Comparison of ENCODE assay signal across 1 cellular context in the genomic region with DNA sequence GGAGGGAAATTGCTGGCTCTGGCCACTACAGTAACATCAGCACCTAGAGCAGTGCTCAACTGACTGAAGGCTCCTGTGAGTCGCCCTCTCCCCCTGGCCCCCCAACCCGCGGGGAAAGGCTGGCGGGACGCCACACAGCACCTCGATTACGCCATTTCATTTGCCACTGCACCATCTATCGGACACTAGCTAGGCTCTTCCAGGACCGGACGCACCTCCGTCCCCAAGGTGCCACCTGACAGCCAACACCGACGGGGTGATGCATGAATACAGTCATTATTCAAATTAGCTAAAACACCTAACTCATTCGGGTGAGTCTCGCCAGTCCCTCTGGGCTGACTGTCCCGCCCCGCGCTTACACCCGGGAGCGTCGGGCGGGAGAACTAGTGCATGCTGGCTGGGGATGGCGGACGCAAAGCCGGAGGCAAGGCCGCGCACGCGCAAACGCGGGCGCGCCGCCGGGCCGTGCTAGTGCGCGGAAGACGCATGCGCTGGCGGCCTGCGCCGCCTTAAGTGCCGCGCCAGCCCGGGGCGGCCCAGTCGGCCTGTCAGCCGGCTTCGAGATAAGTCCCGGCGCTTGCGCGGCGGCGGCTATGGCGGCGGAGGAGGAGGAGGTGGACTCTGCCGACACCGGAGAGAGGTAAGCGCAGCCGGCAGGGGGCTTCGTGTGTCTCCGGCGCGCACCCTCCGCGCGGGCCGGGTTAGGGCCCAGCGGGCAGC.
A peak's percentile ranks its signal among the peaks of the same experiment; 100 is the strongest.
TF ChIP-seq lines count a peak whose summit lies in the region.

A gene (plus strand): TSS at position 539 of the 720 bp plus-strand sequence. CDS start 55 bp downstream, at position 594.

TF ChIP-seq in K562, 482 proteins besides CTCF, POLR2A, EP300 and RAD21 (continued from another document and continues in another):
- TF ChIP-seq ZNF24 (IDR thresholded peaks at IDR 0.05) (peak; percentile 42; the same call in 1 of the 2 replicates), RBBP5 (IDR thresholded peaks at IDR 0.05; ENCODE audit: borderline replicate concordance, insufficient read depth, low read length, poor library complexity, severe bottlenecking) (peak; percentile 69), LEF1 (IDR thresholded peaks at IDR 0.05) (no peak), TAF7 (tag; IDR thresholded peaks at IDR 0.05) (peak; percentile 70), POLR2AphosphoS2 (IDR thresholded peaks at IDR 0.05; ENCODE audit: low read length) (peak; percentile 88; the same call in 1 of the 2 replicates), SIN3A (IDR thresholded peaks at IDR 0.05; ENCODE audit: borderline replicate concordance in 2 of 2, control insufficient read depth in 1 of 2, low read depth in 2 of 2, low read length in 2 of 2) (peak; percentile 93 to 97), FOXK2 (conservative IDR thresholded peaks at IDR 0.05 in 1 of 2, IDR thresholded peaks at IDR 0.05 in 1 of 2; ENCODE audit: low read depth in 2 of 2) (peak in 1 of 2 experiments; percentile 0; a peak in 1 of 4 replicates), ARID1B (IDR thresholded peaks at IDR 0.05) (peak; percentile 55), CREB1 (IDR thresholded peaks at IDR 0.05) (peak; percentile 61), CREB1 (CRISPR knock-in tag; IDR thresholded peaks at IDR 0.05) (peak; percentile 69), KDM5B (IDR thresholded peaks at IDR 0.05; ENCODE audit: insufficient replicate concordance, low read depth, low read length) (peak; percentile 100), HNRNPH1 (optimal IDR thresholded peaks at IDR 0.05; ENCODE audit: low read depth, low read length) (no peak), NEUROD1 (IDR thresholded peaks at IDR 0.05; ENCODE audit: borderline replicate concordance, low read depth, low read length, partially characterized antibody) (peak; percentile 68), KDM2B (CRISPR knock-in tag; IDR thresholded peaks at IDR 0.05) (no peak; the same call in 1 of the 2 replicates), TAF1 (IDR thresholded peaks at IDR 0.05; ENCODE audit: control insufficient read depth, extremely low read depth, insufficient read depth, low read length, severe bottlenecking) (peak; percentile 90), ZNF764 (CRISPR knock-in tag; IDR thresholded peaks at IDR 0.05; ENCODE audit: low read depth) (no peak), ZNF696 (CRISPR knock-in tag; conservative IDR thresholded peaks at IDR 0.05) (0 out of 2 replicates have a peak, but pooled peaks have one; percentile 15), NELFE (IDR thresholded peaks at IDR 0.05; ENCODE audit: insufficient read depth, insufficient read length) (no peak), SMAD1 (IDR thresholded peaks at IDR 0.05; ENCODE audit: low read depth, low read length, partially characterized antibody) (peak; percentile 88), PURB (CRISPR knock-in tag; IDR thresholded peaks at IDR 0.05; ENCODE audit: low read depth) (no peak), PTTG1 (tag; IDR thresholded peaks at IDR 0.05; ENCODE audit: low read depth) (no peak), MYBL2 (IDR thresholded peaks at IDR 0.05; ENCODE audit: low read depth) (no peak), MYBL2 (CRISPR knock-in tag; IDR thresholded peaks at IDR 0.05; ENCODE audit: borderline replicate concordance) (no peak), NFIX (CRISPR knock-in tag; IDR thresholded peaks at IDR 0.05; ENCODE audit: low read depth) (no peak; the same call in 1 of the 2 replicates), ZNF324 (CRISPR knock-in tag; IDR thresholded peaks at IDR 0.05) (peak; percentile 70), PHF21A (IDR thresholded peaks at IDR 0.05; ENCODE audit: borderline replicate concordance, low read depth) (no peak), ZNF384 (IDR thresholded peaks at IDR 0.05; ENCODE audit: low read depth, low read length) (0 out of 2 replicates have a peak, but pooled peaks have one; percentile 1), BRF1 (IDR thresholded peaks at IDR 0.05; ENCODE audit: borderline replicate concordance, extremely low read depth, insufficient read length) (no peak), XRCC5 (IDR thresholded peaks at IDR 0.05; ENCODE audit: low read depth, low read length) (peak; percentile 18; the same call in 1 of the 2 replicates), NFXL1 (CRISPR knock-in tag; IDR thresholded peaks at IDR 0.05) (0 out of 2 replicates have a peak, but pooled peaks have one; percentile 55), HLTF (IDR thresholded peaks at IDR 0.05) (peak; percentile 33; the same call in 1 of the 2 replicates), PML (IDR thresholded peaks at IDR 0.05; ENCODE audit: low read length) (peak; percentile 91), TARDBP (IDR thresholded peaks at IDR 0.05) (peak; percentile 46; the same call in 1 of the 2 replicates), ZNF644 (tag; IDR thresholded peaks at IDR 0.05; ENCODE audit: low read depth) (peak; percentile 71; the same call in 1 of the 2 replicates), ZNF121 (CRISPR knock-in tag; conservative IDR thresholded peaks at IDR 0.05) (no peak), MAFG (tag; conservative IDR thresholded peaks at IDR 0.05) (no peak; the same call in 1 of the 2 replicates), ZNF239 (CRISPR knock-in tag; IDR thresholded peaks at IDR 0.05) (no peak), KAT2B (IDR thresholded peaks at IDR 0.05; ENCODE audit: low read depth, low read length) (no peak), XRCC4 (IDR thresholded peaks at IDR 0.05; ENCODE audit: extremely low read depth, insufficient read depth, insufficient read length) (no peak), CCAR2 (IDR thresholded peaks at IDR 0.05; ENCODE audit: low read depth, low read length) (no peak)
- TF ChIP-seq, protein P1, sequence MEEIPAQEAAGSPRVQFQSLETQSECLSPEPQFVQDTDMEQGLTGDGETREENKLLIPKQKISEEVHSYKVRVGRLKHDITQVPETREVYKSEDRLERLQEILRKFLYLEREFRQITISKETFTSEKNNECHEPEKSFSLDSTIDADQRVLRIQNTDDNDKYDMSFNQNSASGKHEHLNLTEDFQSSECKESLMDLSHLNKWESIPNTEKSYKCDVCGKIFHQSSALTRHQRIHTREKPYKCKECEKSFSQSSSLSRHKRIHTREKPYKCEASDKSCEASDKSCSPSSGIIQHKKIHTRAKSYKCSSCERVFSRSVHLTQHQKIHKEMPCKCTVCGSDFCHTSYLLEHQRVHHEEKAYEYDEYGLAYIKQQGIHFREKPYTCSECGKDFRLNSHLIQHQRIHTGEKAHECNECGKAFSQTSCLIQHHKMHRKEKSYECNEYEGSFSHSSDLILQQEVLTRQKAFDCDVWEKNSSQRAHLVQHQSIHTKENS (CRISPR knock-in tag; IDR thresholded peaks at IDR 0.05): no peak
- TF ChIP-seq, protein P2, sequence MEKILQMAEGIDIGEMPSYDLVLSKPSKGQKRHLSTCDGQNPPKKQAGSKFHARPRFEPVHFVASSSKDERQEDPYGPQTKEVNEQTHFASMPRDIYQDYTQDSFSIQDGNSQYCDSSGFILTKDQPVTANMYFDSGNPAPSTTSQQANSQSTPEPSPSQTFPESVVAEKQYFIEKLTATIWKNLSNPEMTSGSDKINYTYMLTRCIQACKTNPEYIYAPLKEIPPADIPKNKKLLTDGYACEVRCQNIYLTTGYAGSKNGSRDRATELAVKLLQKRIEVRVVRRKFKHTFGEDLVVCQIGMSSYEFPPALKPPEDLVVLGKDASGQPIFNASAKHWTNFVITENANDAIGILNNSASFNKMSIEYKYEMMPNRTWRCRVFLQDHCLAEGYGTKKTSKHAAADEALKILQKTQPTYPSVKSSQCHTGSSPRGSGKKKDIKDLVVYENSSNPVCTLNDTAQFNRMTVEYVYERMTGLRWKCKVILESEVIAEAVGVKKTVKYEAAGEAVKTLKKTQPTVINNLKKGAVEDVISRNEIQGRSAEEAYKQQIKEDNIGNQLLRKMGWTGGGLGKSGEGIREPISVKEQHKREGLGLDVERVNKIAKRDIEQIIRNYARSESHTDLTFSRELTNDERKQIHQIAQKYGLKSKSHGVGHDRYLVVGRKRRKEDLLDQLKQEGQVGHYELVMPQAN (IDR thresholded peaks at IDR 0.05; ENCODE audit: borderline replicate concordance): peak; percentile 61; the same call in 1 of the 2 replicates
- TF ChIP-seq, protein P3, sequence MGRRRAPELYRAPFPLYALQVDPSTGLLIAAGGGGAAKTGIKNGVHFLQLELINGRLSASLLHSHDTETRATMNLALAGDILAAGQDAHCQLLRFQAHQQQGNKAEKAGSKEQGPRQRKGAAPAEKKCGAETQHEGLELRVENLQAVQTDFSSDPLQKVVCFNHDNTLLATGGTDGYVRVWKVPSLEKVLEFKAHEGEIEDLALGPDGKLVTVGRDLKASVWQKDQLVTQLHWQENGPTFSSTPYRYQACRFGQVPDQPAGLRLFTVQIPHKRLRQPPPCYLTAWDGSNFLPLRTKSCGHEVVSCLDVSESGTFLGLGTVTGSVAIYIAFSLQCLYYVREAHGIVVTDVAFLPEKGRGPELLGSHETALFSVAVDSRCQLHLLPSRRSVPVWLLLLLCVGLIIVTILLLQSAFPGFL (CRISPR knock-in tag; IDR thresholded peaks at IDR 0.05): no peak
- TF ChIP-seq, protein P4, sequence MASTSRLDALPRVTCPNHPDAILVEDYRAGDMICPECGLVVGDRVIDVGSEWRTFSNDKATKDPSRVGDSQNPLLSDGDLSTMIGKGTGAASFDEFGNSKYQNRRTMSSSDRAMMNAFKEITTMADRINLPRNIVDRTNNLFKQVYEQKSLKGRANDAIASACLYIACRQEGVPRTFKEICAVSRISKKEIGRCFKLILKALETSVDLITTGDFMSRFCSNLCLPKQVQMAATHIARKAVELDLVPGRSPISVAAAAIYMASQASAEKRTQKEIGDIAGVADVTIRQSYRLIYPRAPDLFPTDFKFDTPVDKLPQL (IDR thresholded peaks at IDR 0.05; ENCODE audit: extremely low read depth, insufficient read length): peak; percentile 71
- TF ChIP-seq, protein P5, sequence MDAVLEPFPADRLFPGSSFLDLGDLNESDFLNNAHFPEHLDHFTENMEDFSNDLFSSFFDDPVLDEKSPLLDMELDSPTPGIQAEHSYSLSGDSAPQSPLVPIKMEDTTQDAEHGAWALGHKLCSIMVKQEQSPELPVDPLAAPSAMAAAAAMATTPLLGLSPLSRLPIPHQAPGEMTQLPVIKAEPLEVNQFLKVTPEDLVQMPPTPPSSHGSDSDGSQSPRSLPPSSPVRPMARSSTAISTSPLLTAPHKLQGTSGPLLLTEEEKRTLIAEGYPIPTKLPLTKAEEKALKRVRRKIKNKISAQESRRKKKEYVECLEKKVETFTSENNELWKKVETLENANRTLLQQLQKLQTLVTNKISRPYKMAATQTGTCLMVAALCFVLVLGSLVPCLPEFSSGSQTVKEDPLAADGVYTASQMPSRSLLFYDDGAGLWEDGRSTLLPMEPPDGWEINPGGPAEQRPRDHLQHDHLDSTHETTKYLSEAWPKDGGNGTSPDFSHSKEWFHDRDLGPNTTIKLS (IDR thresholded peaks at IDR 0.05; ENCODE audit: borderline replicate concordance, low read depth): peak; percentile 75; the same call in 1 of the 2 replicates
- TF ChIP-seq, protein P6, sequence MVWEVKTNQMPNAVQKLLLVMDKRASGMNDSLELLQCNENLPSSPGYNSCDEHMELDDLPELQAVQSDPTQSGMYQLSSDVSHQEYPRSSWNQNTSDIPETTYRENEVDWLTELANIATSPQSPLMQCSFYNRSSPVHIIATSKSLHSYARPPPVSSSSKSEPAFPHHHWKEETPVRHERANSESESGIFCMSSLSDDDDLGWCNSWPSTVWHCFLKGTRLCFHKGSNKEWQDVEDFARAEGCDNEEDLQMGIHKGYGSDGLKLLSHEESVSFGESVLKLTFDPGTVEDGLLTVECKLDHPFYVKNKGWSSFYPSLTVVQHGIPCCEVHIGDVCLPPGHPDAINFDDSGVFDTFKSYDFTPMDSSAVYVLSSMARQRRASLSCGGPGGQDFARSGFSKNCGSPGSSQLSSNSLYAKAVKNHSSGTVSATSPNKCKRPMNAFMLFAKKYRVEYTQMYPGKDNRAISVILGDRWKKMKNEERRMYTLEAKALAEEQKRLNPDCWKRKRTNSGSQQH (CRISPR knock-in tag; IDR thresholded peaks at IDR 0.05): peak; percentile 72; the same call in 1 of the 2 replicates
- TF ChIP-seq, protein P7, sequence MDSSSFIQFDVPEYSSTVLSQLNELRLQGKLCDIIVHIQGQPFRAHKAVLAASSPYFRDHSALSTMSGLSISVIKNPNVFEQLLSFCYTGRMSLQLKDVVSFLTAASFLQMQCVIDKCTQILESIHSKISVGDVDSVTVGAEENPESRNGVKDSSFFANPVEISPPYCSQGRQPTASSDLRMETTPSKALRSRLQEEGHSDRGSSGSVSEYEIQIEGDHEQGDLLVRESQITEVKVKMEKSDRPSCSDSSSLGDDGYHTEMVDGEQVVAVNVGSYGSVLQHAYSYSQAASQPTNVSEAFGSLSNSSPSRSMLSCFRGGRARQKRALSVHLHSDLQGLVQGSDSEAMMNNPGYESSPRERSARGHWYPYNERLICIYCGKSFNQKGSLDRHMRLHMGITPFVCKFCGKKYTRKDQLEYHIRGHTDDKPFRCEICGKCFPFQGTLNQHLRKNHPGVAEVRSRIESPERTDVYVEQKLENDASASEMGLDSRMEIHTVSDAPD (CRISPR knock-in tag; IDR thresholded peaks at IDR 0.05): no peak
- TF ChIP-seq, protein P8, sequence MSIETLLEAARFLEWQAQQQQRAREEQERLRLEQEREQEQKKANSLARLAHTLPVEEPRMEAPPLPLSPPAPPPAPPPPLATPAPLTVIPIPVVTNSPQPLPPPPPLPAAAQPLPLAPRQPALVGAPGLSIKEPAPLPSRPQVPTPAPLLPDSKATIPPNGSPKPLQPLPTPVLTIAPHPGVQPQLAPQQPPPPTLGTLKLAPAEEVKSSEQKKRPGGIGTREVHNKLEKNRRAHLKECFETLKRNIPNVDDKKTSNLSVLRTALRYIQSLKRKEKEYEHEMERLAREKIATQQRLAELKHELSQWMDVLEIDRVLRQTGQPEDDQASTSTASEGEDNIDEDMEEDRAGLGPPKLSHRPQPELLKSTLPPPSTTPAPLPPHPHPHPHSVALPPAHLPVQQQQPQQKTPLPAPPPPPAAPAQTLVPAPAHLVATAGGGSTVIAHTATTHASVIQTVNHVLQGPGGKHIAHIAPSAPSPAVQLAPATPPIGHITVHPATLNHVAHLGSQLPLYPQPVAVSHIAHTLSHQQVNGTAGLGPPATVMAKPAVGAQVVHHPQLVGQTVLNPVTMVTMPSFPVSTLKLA (conservative IDR thresholded peaks at IDR 0.05): no peak
- TF ChIP-seq, protein P9, sequence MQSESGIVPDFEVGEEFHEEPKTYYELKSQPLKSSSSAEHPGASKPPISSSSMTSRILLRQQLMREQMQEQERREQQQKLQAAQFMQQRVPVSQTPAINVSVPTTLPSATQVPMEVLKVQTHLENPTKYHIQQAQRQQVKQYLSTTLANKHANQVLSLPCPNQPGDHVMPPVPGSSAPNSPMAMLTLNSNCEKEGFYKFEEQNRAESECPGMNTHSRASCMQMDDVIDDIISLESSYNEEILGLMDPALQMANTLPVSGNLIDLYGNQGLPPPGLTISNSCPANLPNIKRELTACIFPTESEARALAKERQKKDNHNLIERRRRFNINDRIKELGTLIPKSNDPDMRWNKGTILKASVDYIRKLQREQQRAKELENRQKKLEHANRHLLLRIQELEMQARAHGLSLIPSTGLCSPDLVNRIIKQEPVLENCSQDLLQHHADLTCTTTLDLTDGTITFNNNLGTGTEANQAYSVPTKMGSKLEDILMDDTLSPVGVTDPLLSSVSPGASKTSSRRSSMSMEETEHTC (IDR thresholded peaks at IDR 0.05): no peak
- TF ChIP-seq, protein P10, sequence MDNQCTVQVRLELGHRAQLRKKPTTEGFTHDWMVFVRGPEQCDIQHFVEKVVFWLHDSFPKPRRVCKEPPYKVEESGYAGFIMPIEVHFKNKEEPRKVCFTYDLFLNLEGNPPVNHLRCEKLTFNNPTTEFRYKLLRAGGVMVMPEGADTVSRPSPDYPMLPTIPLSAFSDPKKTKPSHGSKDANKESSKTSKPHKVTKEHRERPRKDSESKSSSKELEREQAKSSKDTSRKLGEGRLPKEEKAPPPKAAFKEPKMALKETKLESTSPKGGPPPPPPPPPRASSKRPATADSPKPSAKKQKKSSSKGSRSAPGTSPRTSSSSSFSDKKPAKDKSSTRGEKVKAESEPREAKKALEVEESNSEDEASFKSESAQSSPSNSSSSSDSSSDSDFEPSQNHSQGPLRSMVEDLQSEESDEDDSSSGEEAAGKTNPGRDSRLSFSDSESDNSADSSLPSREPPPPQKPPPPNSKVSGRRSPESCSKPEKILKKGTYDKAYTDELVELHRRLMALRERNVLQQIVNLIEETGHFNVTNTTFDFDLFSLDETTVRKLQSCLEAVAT (IDR thresholded peaks at IDR 0.05): peak; percentile 13 to 89
